Comparison of ENCODE assay signal across 17 cellular contexts in genomic region chr12:125453751-125454150, GRCh38.
DNase-seq lines count a peak whose midpoint lies in the region; ATAC-seq lines count a peak whose summit lies in the region.
"Had no signal": no experiment of that assay in that cellular context is flagged by ENCODE, and none has a peak within 500 bp of the region (broad histone marks: within the 10 kb centered on the region; RNA-seq: fewer than 3 reads in every experiment).

No MANE protein-coding gene starts in this region.

- intact Hi-C loops in right cardiac atrium (cut with DNase I) = no loop called here

- no peak overlapping the region for H2AFZ ChIP-seq in GM23248

- ATAC-seq in right cardiac atrium = no peak
- ATAC-seq: K562 had no signal

- no peaks in the 10 kb centered on the region for H3K9me2 ChIP-seq in GM23248 (ENCODE audit: insufficient read depth)

- no peak overlapping the region for H3K9ac ChIP-seq in GM23248

- no peaks in the 10 kb centered on the region for H3K4me1 ChIP-seq in right cardiac atrium (ENCODE audit: control insufficient read depth, insufficient read depth, low read length)
- H3K4me1 ChIP-seq in GM23248 (ENCODE audit: insufficient read depth) = no peaks in the 10 kb centered on the region

- 39% methylated on average over 4 of the region's 4 CpGs for WGBS in right cardiac atrium
- 12 to 13% methylated on average over 4 of the region's 4 CpGs for WGBS in GM23248 (ENCODE audit: low coverage in 1 of 2, low lambda C conversion rate in 2 of 2, missing lambda C conversion rate in 2 of 2), 2 experiments

- H3K27me3 ChIP-seq in right cardiac atrium (ENCODE audit: control insufficient read depth, insufficient read depth) = no peaks in the 10 kb centered on the region
- H3K27me3 ChIP-seq in GM23248 (replicated peaks; ENCODE audit: insufficient read depth) = no peaks in the 10 kb centered on the region

- no peaks in the 10 kb centered on the region for H3K36me3 ChIP-seq in GM23248 (ENCODE audit: low read depth)

- H3K4me2 ChIP-seq in GM23248 (ENCODE audit: unreplicated experiment) = no peak overlapping the region

- H3K9me3 ChIP-seq in right cardiac atrium (ENCODE audit: control insufficient read depth, low read length) (no peaks in the 10 kb centered on the region), GM23248 (ENCODE audit: low read depth) (no peaks in the 10 kb centered on the region)

- no peaks in the 10 kb centered on the region for H3F3A ChIP-seq in GM23248 (ENCODE audit: insufficient read depth)

- in situ Hi-C loops in GM23248 (cut with MboI) = no loop called here

- peak overlapping the region; percentile 94 for H3K27ac ChIP-seq in angular gyrus (ENCODE audit: low read depth, low read length)
- no peak overlapping the region for H3K27ac ChIP-seq in right cardiac atrium (ENCODE audit: low read length)
- H3K27ac ChIP-seq in GM23248 = no peak overlapping the region

- no peaks in the 10 kb centered on the region for H4K20me1 ChIP-seq in GM23248 (ENCODE audit: insufficient read depth)

- no peaks in the 10 kb centered on the region for H3K79me2 ChIP-seq in GM23248 (ENCODE audit: insufficient read depth)

- peak; percentile 46 for DNase-seq in D341Med (ENCODE audit: low spot score)
- DNase-seq in hippocampal formation (lab: John Stamatoyannopoulos, UW) = peak; percentile 86 to 98
- peak; percentile 76 for DNase-seq in occipital lobe (lab: John Stamatoyannopoulos, UW)
- no peak for DNase-seq in effector CD8-positive, alpha-beta T cell (lab: John Stamatoyannopoulos, UW)
- no peak for DNase-seq in right cardiac atrium
- no peak for DNase-seq in GM23248
- DNase-seq in activated naive CD4-positive, alpha-beta T cell treated with Interleukin-2 at 50 U/mL for 16 hours = no peak
- DNase-seq: CD4-positive, alpha-beta memory T cell; GOT3; HFFc6; NCI-H187 treated with DMSO at 0.1 percent for 48 hours; NCI-H446 treated with DMSO at 0.1 percent for 48 hours; NK-92 treated with Interleukin-12 subunit alpha and Interleukin-12 subunit beta, amount 100 ng/mL, for 24 hours; OCI-M1; RPMI8226 had no signal

- H3K4me3 ChIP-seq in right cardiac atrium (ENCODE audit: low read length) (no peak overlapping the region), GM23248 (no peak overlapping the region)
- H3K4me3 ChIP-seq: K562 had no signal

Comparison
In these comparisons a context has a peak if more than half of its experiments do, and no peak if none do; other contexts are left out.
1. DNase-seq: peak in D341Med (single experiment), hippocampal formation (2 of 2) and occipital lobe (single experiment); none in effector CD8-positive, alpha-beta T cell (single experiment), right cardiac atrium (0 of 3), GM23248 (single experiment) and activated naive CD4-positive, alpha-beta T cell treated with Interleukin-2 at 50 U/mL for 16 hours (single experiment).